25 cellular contexts compared by ENCODE assay signal in genomic region chr5:51657340-51658240, GRCh38.
DNase-seq lines count a peak whose midpoint lies in the region; ATAC-seq, FAIRE-seq and TF ChIP-seq lines count a peak whose summit lies in the region.
"Had no signal": no experiment of that assay in that cellular context is flagged by ENCODE, and none has a peak within 500 bp of the region (broad histone marks: within the 10 kb centered on the region; RNA-seq: fewer than 3 reads in every experiment).

No MANE protein-coding gene starts in this region.

- no peak overlapping the region for H3K4me3 Mint-ChIP-seq in glutamatergic neuron (ENCODE audit: unreplicated experiment)
- H3K4me3 Mint-ChIP-seq in chondrocyte (ENCODE audit: unreplicated experiment): no peak overlapping the region
- H3K4me3 Mint-ChIP-seq: activated CD4-positive, alpha-beta memory T cell treated with anti-CD3 and anti-CD28 coated beads, Interleukin-2, amount 10 ng/mL, durations not matched to agents 7 days and 5 days; H9; neural crest cell had no signal

- H3K27ac ChIP-seq in right cardiac atrium (ENCODE audit: low read length): no peak overlapping the region
- H3K27ac ChIP-seq in vagina: no peak overlapping the region
- H3K27ac ChIP-seq: lower lobe of right lung, right lobe of liver, thoracic aorta had no signal

- H3K9me3 ChIP-seq in right cardiac atrium (ENCODE audit: control insufficient read depth, low read length) (no peaks in the 10 kb centered on the region), vagina (no peaks in the 10 kb centered on the region)
- H3K9me3 ChIP-seq: Caco-2, lower lobe of right lung, right lobe of liver, thoracic aorta had no signal

- H3K4me1 Mint-ChIP-seq in glutamatergic neuron (ENCODE audit: low read depth, unreplicated experiment) (peaks cover 8% of the 10 kb centered on the region), chondrocyte (ENCODE audit: low read depth) (no peaks in the 10 kb centered on the region)
- H3K4me1 Mint-ChIP-seq: activated CD4-positive, alpha-beta memory T cell treated with anti-CD3 and anti-CD28 coated beads, Interleukin-2, amount 10 ng/mL, durations not matched to agents 7 days and 5 days had no signal

- H3K9me3 Mint-ChIP-seq in glutamatergic neuron (ENCODE audit: unreplicated experiment) (no peaks in the 10 kb centered on the region), chondrocyte (ENCODE audit: low read depth) (no peaks in the 10 kb centered on the region)
- H3K9me3 Mint-ChIP-seq: activated CD4-positive, alpha-beta memory T cell treated with anti-CD3 and anti-CD28 coated beads, Interleukin-2, amount 10 ng/mL, durations not matched to agents 7 days and 5 days; H9; neural crest cell had no signal

- TF ChIP-seq CTCF in glutamatergic neuron (IDR thresholded peaks at IDR 0.05; ENCODE audit: partially characterized antibody, unreplicated experiment) (no peak), chondrocyte (IDR thresholded peaks at IDR 0.05) (no peak), vagina (IDR thresholded peaks at IDR 0.05) (no peak)

- ATAC-seq in right cardiac atrium: peak; percentile 16 to 71
- no peak for ATAC-seq in HG02885 (IDR thresholded peaks at IDR 0.05; ENCODE audit: poor library complexity, unreplicated experiment)
- ATAC-seq: lower lobe of right lung, right lobe of liver had no signal

- DNase-seq in right cardiac atrium (peak in 1 of 3 donors; percentile 19), cardiac septum (ENCODE audit: low spot score) (no peak), OCI-M1 (lab: John Stamatoyannopoulos, UW) (peak; percentile 7), glutamatergic neuron (peak; percentile 19), urothelium cell line (ENCODE audit: low spot score) (peak; percentile 25), chondrocyte (ENCODE audit: low spot score) (no peak), vagina (ENCODE audit: extremely low spot score in 2 of 2) (no peak)
- DNase-seq: activated CD4-positive, alpha-beta memory T cell treated with anti-CD3 and anti-CD28 coated beads, Interleukin-2, amount 10 ng/mL, durations not matched to agents 7 days and 5 days; activated effector memory CD4-positive, alpha-beta T cell treated with Interleukin-2 at 50 U/mL for 16 hours; C1 segment of cervical spinal cord; Caco-2; H9; lower lobe of right lung; NCI-H2081; NCI-H526; right lobe of liver; stimulated activated CD4-positive, alpha-beta T cell treated with anti-CD3 and anti-CD28 coated beads, Interleukin-12 subunit alpha, Interleukin-12 subunit beta, amount 100 ng/mL, for 4 hours; stimulated activated CD4-positive, alpha-beta T cell treated with anti-CD3 and anti-CD28 coated beads, Interleukin-4, amount 100 ng/mL, for 4 hours; stimulated activated naive CD4-positive, alpha-beta T cell; SW 1271; T1000 had no signal

- H3K27ac Mint-ChIP-seq in glutamatergic neuron (ENCODE audit: unreplicated experiment): peak overlapping the region; percentile 14
- no peak overlapping the region for H3K27ac Mint-ChIP-seq in chondrocyte (ENCODE audit: unreplicated experiment)
- H3K27ac Mint-ChIP-seq: activated CD4-positive, alpha-beta memory T cell treated with anti-CD3 and anti-CD28 coated beads, Interleukin-2, amount 10 ng/mL, durations not matched to agents 7 days and 5 days; H9 had no signal

- intact Hi-C loops in right cardiac atrium (cut with DNase I) (no loop called here), cardiac septum (cut with DNase I) (no loop called here), vagina (cut with DNase I) (no loop called here)

- H3K36me3 Mint-ChIP-seq in glutamatergic neuron (ENCODE audit: unreplicated experiment): no peaks in the 10 kb centered on the region
- no peaks in the 10 kb centered on the region for H3K36me3 Mint-ChIP-seq in chondrocyte (ENCODE audit: low read depth)

- no peaks in the 10 kb centered on the region for H3K36me3 ChIP-seq in vagina
- H3K36me3 ChIP-seq: lower lobe of right lung, right lobe of liver, thoracic aorta had no signal

- H3K27me3 ChIP-seq in right cardiac atrium (ENCODE audit: control insufficient read depth, insufficient read depth) (no peaks in the 10 kb centered on the region), vagina (no peaks in the 10 kb centered on the region)

- no peak overlapping the region for H3K4me3 ChIP-seq in right cardiac atrium (ENCODE audit: low read length)
- H3K4me3 ChIP-seq in vagina: no peak overlapping the region
- H3K4me3 ChIP-seq: lower lobe of right lung, right lobe of liver, thoracic aorta had no signal

- H3K4me1 ChIP-seq in right cardiac atrium (ENCODE audit: control insufficient read depth, insufficient read depth, low read length): no peaks in the 10 kb centered on the region
- H3K4me1 ChIP-seq in vagina: peaks cover 6% of the 10 kb centered on the region
- H3K4me1 ChIP-seq: Caco-2, lower lobe of right lung, right lobe of liver had no signal

- H3K27me3 Mint-ChIP-seq in glutamatergic neuron (ENCODE audit: unreplicated experiment) (peaks cover 1% of the 10 kb centered on the region), chondrocyte (ENCODE audit: low read depth) (peaks cover 4% of the 10 kb centered on the region)
- H3K27me3 Mint-ChIP-seq: activated CD4-positive, alpha-beta memory T cell treated with anti-CD3 and anti-CD28 coated beads, Interleukin-2, amount 10 ng/mL, durations not matched to agents 7 days and 5 days had no signal

- no peak for FAIRE-seq in urothelium cell line (lab: Jason Lieb, UNC)
- FAIRE-seq: GM12891 had no signal

- no peak for TF ChIP-seq POLR2A in vagina (IDR thresholded peaks at IDR 0.05)

- 21% methylated on average over 7 of the region's 7 CpGs for WGBS in right cardiac atrium

Comparison
In these comparisons a context has a peak if more than half of its experiments do, and no peak if none do; other contexts are left out.
1. DNase-seq: peak in OCI-M1 (single experiment), glutamatergic neuron (single experiment) and urothelium cell line (single experiment); none in cardiac septum (single experiment), chondrocyte (single experiment) and vagina (0 of 2).